ENCODE assay signal across 9 cellular contexts in genomic region chr2:26605195-26605968, GRCh38. TPM values are rescaled to one million over a fixed set of nuclear protein-coding genes. Genes with fewer than 3 reads are reported as not detected.
DNase-seq lines count a peak whose midpoint lies in the region; ATAC-seq, FAIRE-seq and TF ChIP-seq lines count a peak whose summit lies in the region.
"Had no signal": no experiment of that assay in that cellular context is flagged by ENCODE, and none has a peak within 500 bp of the region (broad histone marks: within the 10 kb centered on the region; RNA-seq: fewer than 3 reads in every experiment).

No MANE protein-coding gene starts in this region.

- intact Hi-C loops in HepG2 (cut with micrococcal nuclease; ENCODE audit: unreplicated experiment) (loop anchor here (1.0 kb wide), 1 partner anchor 140 kb away; no protein-coding TSS in a partner anchor), testis (cut with DNase I; ENCODE audit: low total_unique reads) (loop anchor here (5.0 kb wide), 1 partner anchor 137 kb away; no protein-coding TSS in a partner anchor)

- in situ Hi-C loops in HepG2 (cut with HindIII; ENCODE audit: extremely low pct_ligation_motif_present, low pct_unique_long_range_greater_than_20kb), result no loop called here

- TF ChIP-seq EP300 in HepG2 (IDR thresholded peaks at IDR 0.05; ENCODE audit: low read depth in 2 of 2, low read length in 2 of 2), result no peak
- TF ChIP-seq EP300 in HepG2 (CRISPR knock-in tag; IDR thresholded peaks at IDR 0.05; ENCODE audit: borderline replicate concordance), result 0 out of 2 replicates have a peak, but pooled peaks have one; percentile 33

- H3K4me2 ChIP-seq in HepG2 (ENCODE audit: low read depth, low read length), result no peak overlapping the region

- TF ChIP-seq CTCF in coronary artery (IDR thresholded peaks at IDR 0.05) (peak; percentile 86), HepG2 (CRISPR knock-in tag; IDR thresholded peaks at IDR 0.05) (peak; percentile 98), testis (IDR thresholded peaks at IDR 0.05) (peak; percentile 78 to 86 (median 82))

- H3K27ac ChIP-seq in SK-N-MC, result no peak overlapping the region
- no peak overlapping the region for H3K27ac ChIP-seq in coronary artery
- no peak overlapping the region for H3K27ac ChIP-seq in HepG2 (ENCODE audit: extremely low read length, insufficient read depth, low read length)
- no peak overlapping the region for H3K27ac ChIP-seq in testis

- H3K9ac ChIP-seq in SK-N-MC (ENCODE audit: insufficient read length) (no peak overlapping the region), HepG2 (ENCODE audit: insufficient read depth, low read depth, low read length) (no peak overlapping the region)
- H3K9ac ChIP-seq: BLaER1 treated with 17β-estradiol and CSF1 and Interleukin-3, amounts not matched to agents 10 nM and 100 nM had no signal

- peak; percentile 82 for FAIRE-seq in HepG2 (lab: Jason Lieb, UNC)

- H3K4me1 ChIP-seq in HepG2 (ENCODE audit: insufficient read depth, low read length) (peaks cover 13% of the 10 kb centered on the region), testis (no peaks in the 10 kb centered on the region)

- ATAC-seq in HepG2, result peak; percentile 72
- no peak for ATAC-seq in GM18867 (IDR thresholded peaks at IDR 0.05; ENCODE audit: unreplicated experiment)

- CTCF ChIA-PET in HepG2 (lab: Yijun Ruan, JAX; ENCODE audit: low intra/inter-chr PET ratio, low total read pairs), result interaction anchor here (7.6 kb wide), 1 partner anchor 140 kb away, joined by 118 read pairs; no protein-coding TSS in a partner anchor

- H3K36me3 ChIP-seq in SK-N-MC (ENCODE audit: insufficient read depth, low read length) (no peaks in the 10 kb centered on the region), HepG2 (replicated peaks in 1 of 2; ENCODE audit: control insufficient read depth in 1 of 2, insufficient read depth in 2 of 2, low read length in 2 of 2) (no peaks in the 10 kb centered on the region), testis (ENCODE audit: low read depth, missing control alignments) (no peaks in the 10 kb centered on the region)
- H3K36me3 ChIP-seq: BLaER1 treated with 17β-estradiol and CSF1 and Interleukin-3, amounts not matched to agents 10 nM and 100 nM had no signal

- POLR2A ChIA-PET in HepG2 (lab: Yijun Ruan, JAX), result no interaction called here

- H4K20me1 ChIP-seq in HepG2 (ENCODE audit: insufficient read depth, low read length), result no peaks in the 10 kb centered on the region
- H4K20me1 ChIP-seq: BLaER1 treated with 17β-estradiol and CSF1 and Interleukin-3, amounts not matched to agents 10 nM and 100 nM had no signal

- H2AFZ ChIP-seq in HepG2 (ENCODE audit: low read length), result no peak overlapping the region

- TF ChIP-seq POLR2A in HepG2 (IDR thresholded peaks at IDR 0.05; ENCODE audit: insufficient read depth in 1 of 2, low read depth in 2 of 2, low read length in 2 of 2), result no peak
- no peak for TF ChIP-seq POLR2A in testis (IDR thresholded peaks at IDR 0.05)

- H3K4me3 ChIP-seq in SK-N-MC (no peak overlapping the region), coronary artery (no peak overlapping the region), HepG2 (replicated peaks in 1 of 3; ENCODE audit: insufficient read depth in 1 of 3, low read depth in 2 of 3, low read length in 3 of 3) (no peak overlapping the region), testis (no peak overlapping the region)
- H3K4me3 ChIP-seq: BLaER1 treated with 17β-estradiol and CSF1 and Interleukin-3, amounts not matched to agents 10 nM and 100 nM had no signal

- no TSS peak for BruUV-seq in HepG2 (replicated peaks; lab: Mats Ljungman, UMichigan)

- H3K9me3 ChIP-seq in SK-N-MC (ENCODE audit: low read depth, low read length) (no peaks in the 10 kb centered on the region), HepG2 (ENCODE audit: low read length) (peaks cover 4% of the 10 kb centered on the region; the same call in 1 of the 2 replicates), testis (no peaks in the 10 kb centered on the region)

- DNase-seq in NCI-H1417 (lab: John Stamatoyannopoulos, UW) (peak; percentile 40 to 83 (median 71)), NCI-H1417 treated with DMSO at 0.1 percent for 48 hours (lab: John Stamatoyannopoulos, UW) (no peak), Kasumi-1 (lab: John Stamatoyannopoulos, UW) (peak; percentile 53 to 72), SK-N-MC (ENCODE audit: low read depth, low spot score) (peak; percentile 34), coronary artery (ENCODE audit: low spot score) (peak; percentile 68), HepG2 (ENCODE audit: low spot score) (peak; percentile 60), testis (peak; percentile 74)

- H3K27me3 ChIP-seq in HepG2 (ENCODE audit: control insufficient read depth in 1 of 2, insufficient read depth in 2 of 2, low read length in 2 of 2) (peaks cover 0 to 21% of the 10 kb centered on the region in 2 experiments; a peak in 3 of 5 replicates), testis (no peaks in the 10 kb centered on the region)
- H3K27me3 ChIP-seq: BLaER1 treated with 17β-estradiol and CSF1 and Interleukin-3, amounts not matched to agents 10 nM and 100 nM had no signal

- WGBS in HepG2 (ENCODE audit: low lambda C conversion rate), result 11% methylated on average over 12 of the region's 12 CpGs
- 24 to 39% methylated on average over 12 of the region's 12 CpGs for WGBS in testis, 2 donors

- H3K79me2 ChIP-seq in HepG2 (ENCODE audit: insufficient read depth, low read length), result no peaks in the 10 kb centered on the region

- peak; percentile 91 for TF ChIP-seq RAD21 in HepG2 (CRISPR knock-in tag; IDR thresholded peaks at IDR 0.05)

TF ChIP-seq in HepG2, 621 proteins besides CTCF, POLR2A, EP300 and RAD21 (continues in another document):
- no peak for TF ChIP-seq MED13 (CRISPR knock-in tag; IDR thresholded peaks at IDR 0.05)
- TF ChIP-seq ZNF3 (CRISPR knock-in tag; IDR thresholded peaks at IDR 0.05), result peak; percentile 92; the same call in 1 of the 2 replicates
- peak; percentile 27; the same call in 1 of the 2 replicates for TF ChIP-seq ZSCAN9 (CRISPR knock-in tag; IDR thresholded peaks at IDR 0.05; ENCODE audit: borderline replicate concordance)
- 0 out of 2 replicates have a peak, but pooled peaks have one; percentile 51 for TF ChIP-seq ZFP36L1 (CRISPR knock-in tag; IDR thresholded peaks at IDR 0.05)
- TF ChIP-seq, protein P1, sequence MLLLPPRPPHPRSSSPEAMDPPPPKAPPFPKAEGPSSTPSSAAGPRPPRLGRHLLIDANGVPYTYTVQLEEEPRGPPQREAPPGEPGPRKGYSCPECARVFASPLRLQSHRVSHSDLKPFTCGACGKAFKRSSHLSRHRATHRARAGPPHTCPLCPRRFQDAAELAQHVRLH (CRISPR knock-in tag; IDR thresholded peaks at IDR 0.05; ENCODE audit: borderline replicate concordance, low read depth), result 0 out of 2 replicates have a peak, but pooled peaks have one; percentile 49
- 0 out of 2 replicates have a peak, but pooled peaks have one; percentile 12 for TF ChIP-seq BCL6 (CRISPR knock-in tag; IDR thresholded peaks at IDR 0.05)

RNA-seq across cellular contexts. Expression of gene CIB4, which starts 35.8 kb away (rescaled TPM):
- not detected in 2 replicates for total RNA-seq in HepG2 (2016; rRNA removed; fragmentation: Illumina TruSeq; extraction: Trizol)
- not detected in 2 replicates for total RNA-seq in HepG2 (2016; cell fraction: cytosol; rRNA removed; fragmentation: Illumina TruSeq; extraction: Trizol; ENCODE audit: low read depth)
- not detected in 2 replicates for total RNA-seq in HepG2 (2016; cell fraction: insoluble cytoplasmic fraction; rRNA removed; fragmentation: Illumina TruSeq; extraction: Trizol)
- total RNA-seq in HepG2 (2016; cell fraction: membrane; rRNA removed; fragmentation: Illumina TruSeq; extraction: Trizol), result not detected in 2 replicates
- total RNA-seq in HepG2 (2016; cell fraction: nucleus; rRNA removed; fragmentation: Illumina TruSeq; extraction: Trizol), result not detected in 2 replicates
- polyA plus RNA-seq in HepG2 (2011; rRNA removed), result not detected in 2 replicates
- not detected in 2 replicates for polyA plus RNA-seq in HepG2 (2011; cell fraction: cytosol; rRNA removed)
- not detected in 2 replicates for polyA plus RNA-seq in HepG2 (2011; cell fraction: nucleus; rRNA removed)
- polyA plus RNA-seq in HepG2 (2012), result not detected in 2 replicates
- polyA plus RNA-seq in HepG2 (2016; cell fraction: cytosol; fragmentation: Illumina TruSeq; extraction: Trizol; ENCODE audit: low read depth), result not detected in 2 replicates
- not detected in 2 replicates for polyA plus RNA-seq in HepG2 (2016; cell fraction: insoluble cytoplasmic fraction; fragmentation: Illumina TruSeq; extraction: Trizol; ENCODE audit: low read depth)
- polyA plus RNA-seq in HepG2 (2016; cell fraction: membrane; fragmentation: Illumina TruSeq; extraction: Trizol; ENCODE audit: low read depth), result not detected in 2 replicates
- not detected in 2 replicates for polyA plus RNA-seq in HepG2 (2016; cell fraction: nucleus; fragmentation: Illumina TruSeq; extraction: Trizol; ENCODE audit: insufficient read depth, low read depth)
- not detected in 2 replicates for polyA minus RNA-seq in HepG2 (2011; rRNA and poly(A)+ RNA removed; ENCODE audit: low replicate concordance)
- polyA minus RNA-seq in HepG2 (2011; cell fraction: cytosol; rRNA and poly(A)+ RNA removed), result not detected in 2 replicates
- not detected in 2 replicates for polyA minus RNA-seq in HepG2 (2011; cell fraction: nucleus; rRNA and poly(A)+ RNA removed)
- total RNA-seq in testis, result 1 to 10 TPM; 7.5 to 8.7 TPM
- polyA plus RNA-seq in testis (ENCODE audit: insufficient read depth, low read depth, low replicate concordance), result 30.6 TPM
